In genomic region chr10:6347391-6347951, GRCh38 we compare ENCODE assay signal across 8 cellular contexts.
DNase-seq lines count a peak whose midpoint lies in the region; ATAC-seq and TF ChIP-seq lines count a peak whose summit lies in the region.

No MANE protein-coding gene starts in this region.

- ATAC-seq in GM18505 (IDR thresholded peaks at IDR 0.05; ENCODE audit: unreplicated experiment) (peak; percentile 23), HG03064 (IDR thresholded peaks at IDR 0.05; ENCODE audit: low read depth, unreplicated experiment) (peak; percentile 32)

- DNase-seq in activated CD4-positive, CD25-positive, alpha-beta regulatory T cell treated with anti-CD3 and anti-CD28 coated beads, Interleukin-2, amount 50 U/mL, for 16 hours (ENCODE audit: low read depth, low spot score): peak; percentile 13
- peak; percentile 44 to 50 for DNase-seq in stimulated activated CD4-positive, alpha-beta T cell treated with anti-CD3 and anti-CD28 coated beads, Interleukin-2, amount 100 ng/mL, for 48 hours
- DNase-seq in WERI-Rb-1 (no peak), HuH-7 (ENCODE audit: low spot score) (no peak), ecto neural progenitor cell (ENCODE audit: low spot score) (no peak)

- H3K27ac ChIP-seq in WERI-Rb-1: no peak overlapping the region

- peaks cover 50% of the 10 kb centered on the region for H3K4me1 Mint-ChIP-seq in dendritic cell treated with granulocyte-macrophage colony-stimulating factor and Interleukin-4, amounts not matched to agents 40 ng/mL and 50 ng/mL, for 4 days (ENCODE audit: low read depth)

- peak overlapping the region; percentile 73 for H3K27ac Mint-ChIP-seq in dendritic cell treated with granulocyte-macrophage colony-stimulating factor and Interleukin-4, amounts not matched to agents 40 ng/mL and 50 ng/mL, for 4 days

- H3K27me3 ChIP-seq in WERI-Rb-1 (ENCODE audit: insufficient read depth, low read depth, severe bottlenecking): peaks cover 6% of the 10 kb centered on the region

- no peaks in the 10 kb centered on the region for H3K9me3 ChIP-seq in WERI-Rb-1 (ENCODE audit: severe bottlenecking)

- no peak overlapping the region for H3K4me3 ChIP-seq in WERI-Rb-1 (ENCODE audit: low read depth, low read length)

- no peaks in the 10 kb centered on the region for H3K27me3 Mint-ChIP-seq in dendritic cell treated with granulocyte-macrophage colony-stimulating factor and Interleukin-4, amounts not matched to agents 40 ng/mL and 50 ng/mL, for 4 days

- H3K36me3 ChIP-seq in WERI-Rb-1: no peaks in the 10 kb centered on the region

- no peaks in the 10 kb centered on the region for H3K36me3 Mint-ChIP-seq in dendritic cell treated with granulocyte-macrophage colony-stimulating factor and Interleukin-4, amounts not matched to agents 40 ng/mL and 50 ng/mL, for 4 days (ENCODE audit: low read depth)

- intact Hi-C loops in dendritic cell treated with granulocyte-macrophage colony-stimulating factor and Interleukin-4, amounts not matched to agents 40 ng/mL and 50 ng/mL, for 4 days (cut with micrococcal nuclease): no loop called here

- TF ChIP-seq CTCF in WERI-Rb-1 (IDR thresholded peaks at IDR 0.05; ENCODE audit: low read depth, low read length): no peak

- peaks cover 9% of the 10 kb centered on the region for H3K9me3 Mint-ChIP-seq in dendritic cell treated with granulocyte-macrophage colony-stimulating factor and Interleukin-4, amounts not matched to agents 40 ng/mL and 50 ng/mL, for 4 days

- H3K4me3 Mint-ChIP-seq in dendritic cell treated with granulocyte-macrophage colony-stimulating factor and Interleukin-4, amounts not matched to agents 40 ng/mL and 50 ng/mL, for 4 days: no peak overlapping the region

- no peak for TF ChIP-seq POLR2A in GM18505 (IDR thresholded peaks at IDR 0.05; ENCODE audit: borderline replicate concordance, extremely low read depth, insufficient read depth, insufficient read length)

Comparison
In these comparisons a context has a peak if more than half of its experiments do, and no peak if none do; other contexts are left out.
1. DNase-seq: peak in activated CD4-positive, CD25-positive, alpha-beta regulatory T cell treated with anti-CD3 and anti-CD28 coated beads, Interleukin-2, amount 50 U/mL, for 16 hours (single experiment) and stimulated activated CD4-positive, alpha-beta T cell treated with anti-CD3 and anti-CD28 coated beads, Interleukin-2, amount 100 ng/mL, for 48 hours (2 of 2); none in WERI-Rb-1 (single experiment), HuH-7 (single experiment) and ecto neural progenitor cell (single experiment).